25 cellular contexts compared by ENCODE assay signal in the genomic region with DNA sequence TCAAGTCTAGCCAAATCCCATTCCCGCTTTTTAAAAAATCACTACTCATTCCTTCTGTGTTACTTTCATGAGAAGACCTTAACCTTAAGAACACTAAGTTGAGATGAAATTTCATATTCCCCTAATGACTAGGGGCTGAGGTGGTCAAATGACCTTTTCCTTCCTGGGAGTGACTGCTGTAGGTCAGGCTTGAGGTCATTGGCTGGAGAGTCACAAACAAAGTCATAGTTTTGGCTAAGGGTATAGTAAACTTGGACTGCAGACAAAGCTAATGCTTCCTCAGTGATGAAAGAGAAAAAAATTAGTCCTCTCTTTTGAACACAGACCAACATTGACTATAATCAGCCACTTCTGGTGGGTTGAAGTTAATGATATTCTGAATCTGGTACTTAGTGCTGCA. TPM values are rescaled to one million over a fixed set of nuclear protein-coding genes. Genes with fewer than 3 reads are reported as not detected.
"Had no signal": no experiment of that assay in that cellular context is flagged by ENCODE, and none has a peak within 500 bp of the region (broad histone marks: within the 10 kb centered on the region; RNA-seq: fewer than 3 reads in every experiment).

No MANE protein-coding gene starts in this region.

- H2AFZ ChIP-seq: neural progenitor cell had no signal

- H3K9me3 Mint-ChIP-seq: activated naive CD4-positive, alpha-beta T cell treated with anti-CD3 and anti-CD28 coated beads, Interleukin-2, amount 50 U/mL, for 24 hours; stimulated activated naive CD8-positive, alpha-beta T cell treated with anti-CD3 and anti-CD28 coated beads, Interleukin-15, Interleukin-2, amounts not matched to agents 100 ng/mL and 50 ng/mL, for 24 hours; T-cell; T-helper 2 cell treated with Interferon-gamma antibody and Interleukin-4, amounts not matched to agents 5 μg/mL and 100 μg/mL, for 36 hours had no signal

- ATAC-seq: activated CD4-positive, CD25-positive, alpha-beta regulatory T cell treated with anti-CD3 and anti-CD28 coated beads, Interleukin-2, amount 50 U/mL, for 24 hours; activated CD8-positive, alpha-beta T cell treated with anti-CD3 and anti-CD28 coated beads, Interleukin-2, amount 10 ng/mL, durations not matched to agents 7 days and 5 days; gastrocnemius medialis; naive thymus-derived CD4-positive, alpha-beta T cell; T-cell; upper lobe of right lung had no signal

- H3K9ac ChIP-seq: neural progenitor cell had no signal

- H3K9me3 ChIP-seq: gastrocnemius medialis, thyroid gland, upper lobe of right lung had no signal

- H3K4me1 ChIP-seq: gastrocnemius medialis, neural progenitor cell, thyroid gland, upper lobe of right lung had no signal

- H3K4me1 Mint-ChIP-seq: activated naive CD4-positive, alpha-beta T cell treated with anti-CD3 and anti-CD28 coated beads, Interleukin-2, amount 50 U/mL, for 24 hours; brain; endodermal cell; neural progenitor cell; T-cell had no signal

- H3K36me3 ChIP-seq: gastrocnemius medialis, neural progenitor cell, thyroid gland, upper lobe of right lung had no signal

- H3K4me3 Mint-ChIP-seq: activated CD8-positive, alpha-beta T cell treated with anti-CD3 and anti-CD28 coated beads, Interleukin-2, amount 10 ng/mL, durations not matched to agents 7 days and 5 days; activated naive CD4-positive, alpha-beta T cell treated with anti-CD3 and anti-CD28 coated beads, Interleukin-2, amount 50 U/mL, for 24 hours; brain; endodermal cell; naive thymus-derived CD4-positive, alpha-beta T cell; neural progenitor cell; stimulated activated naive CD8-positive, alpha-beta T cell treated with anti-CD3 and anti-CD28 coated beads, Interleukin-15, Interleukin-2, amounts not matched to agents 100 ng/mL and 50 ng/mL, for 24 hours; T-cell; T-helper 2 cell treated with Interferon-gamma antibody and Interleukin-4, amounts not matched to agents 5 μg/mL and 100 μg/mL, for 36 hours had no signal

- H3K4me3 ChIP-seq: dorsolateral prefrontal cortex, gastrocnemius medialis, neural progenitor cell, thyroid gland, upper lobe of right lung had no signal

- H3K36me3 Mint-ChIP-seq: activated naive CD4-positive, alpha-beta T cell treated with anti-CD3 and anti-CD28 coated beads, Interleukin-2, amount 50 U/mL, for 24 hours; brain; T-cell had no signal

- H3K4me2 ChIP-seq: neural progenitor cell had no signal

- H3K27me3 ChIP-seq: dorsolateral prefrontal cortex, gastrocnemius medialis, neural progenitor cell, thyroid gland, upper lobe of right lung had no signal

- H3K27ac Mint-ChIP-seq: activated CD8-positive, alpha-beta T cell treated with anti-CD3 and anti-CD28 coated beads, Interleukin-2, amount 10 ng/mL, durations not matched to agents 7 days and 5 days; activated naive CD4-positive, alpha-beta T cell treated with anti-CD3 and anti-CD28 coated beads, Interleukin-2, amount 50 U/mL, for 24 hours; brain; endodermal cell; naive thymus-derived CD4-positive, alpha-beta T cell; neural progenitor cell; stimulated activated naive CD8-positive, alpha-beta T cell treated with anti-CD3 and anti-CD28 coated beads, Interleukin-15, Interleukin-2, amounts not matched to agents 100 ng/mL and 50 ng/mL, for 24 hours; T-cell; T-helper 2 cell treated with Interferon-gamma antibody and Interleukin-4, amounts not matched to agents 5 μg/mL and 100 μg/mL, for 36 hours had no signal

- DNase-seq: activated CD4-positive, alpha-beta T cell treated with anti-CD3 and anti-CD28 coated beads, Interleukin-2, amount 50 U/mL, for 1 hour; activated CD8-positive, alpha-beta T cell treated with anti-CD3 and anti-CD28 coated beads, Interleukin-2, amount 10 ng/mL, durations not matched to agents 7 days and 5 days; activated gamma-delta T cell treated with Interleukin-2 at 50 U/mL for 16 hours; activated T-cell treated with anti-CD3 and anti-CD28 coated beads, Interleukin-2, amount 50 U/mL, for 1 hour; aorta; central memory CD4-positive, alpha-beta T cell; dorsolateral prefrontal cortex; endodermal cell; gastrocnemius medialis; islet precursor cell; left cardiac atrium; naive thymus-derived CD4-positive, alpha-beta T cell; retina; stimulated activated CD4-positive, alpha-beta T cell treated with anti-CD3 and anti-CD28 coated beads, Interleukin-12 subunit alpha, Interleukin-12 subunit beta, amount 100 ng/mL, for 4 hours; substantia nigra; T-cell; thyroid gland; upper lobe of right lung had no signal

- H3K27ac ChIP-seq: dorsolateral prefrontal cortex, gastrocnemius medialis, neural progenitor cell, thyroid gland, upper lobe of right lung, VCaP had no signal

- H3K27me3 Mint-ChIP-seq: brain, T-cell had no signal

RNA-seq across cellular contexts. Expression of gene FGF2, which starts 16.0 kb away (rescaled TPM):
- polyA plus RNA-seq: naive thymus-derived CD4-positive, alpha-beta T cell had no signal
